Comparison of ENCODE assay signal across 8 cellular contexts in the genomic region with DNA sequence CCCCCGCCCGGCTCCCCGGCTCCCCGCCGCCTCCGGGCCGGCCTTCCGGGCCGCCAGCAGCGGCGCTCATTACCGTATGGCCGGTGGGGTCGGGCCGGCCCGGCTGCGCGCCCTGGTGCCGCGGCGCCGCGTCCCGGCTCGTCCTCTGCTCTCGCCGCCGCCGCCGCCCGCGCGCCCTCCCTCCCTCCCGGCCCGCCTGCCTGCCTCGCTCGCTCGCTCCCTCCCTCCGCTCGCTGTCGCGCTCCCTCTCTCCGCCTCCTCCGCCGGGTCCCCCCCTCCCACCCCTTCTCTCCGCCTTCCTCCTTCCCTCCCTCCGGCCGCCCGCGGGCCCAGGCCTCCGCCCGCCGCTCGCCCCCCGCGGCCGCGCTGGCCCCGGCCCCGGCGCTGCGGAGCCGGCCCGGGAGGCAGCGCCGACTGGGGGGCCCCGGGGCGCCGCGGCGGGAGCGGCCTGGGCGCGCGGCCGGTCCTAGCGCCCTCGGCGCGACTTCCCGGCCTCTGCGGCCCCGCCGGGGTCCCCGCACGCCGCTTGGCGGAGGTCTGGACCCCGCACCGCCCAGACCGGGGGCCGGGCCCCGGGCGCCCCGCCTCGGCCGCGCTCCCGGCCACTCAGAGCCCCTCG. TPM values are rescaled to one million over a fixed set of nuclear protein-coding genes. Genes with fewer than 3 reads are reported as not detected.
DNase-seq lines count a peak whose midpoint lies in the region; ATAC-seq, FAIRE-seq and TF ChIP-seq lines count a peak whose summit lies in the region.

A gene (minus strand): TSS at position 173 of the 619 bp plus-strand sequence. CDS start 27,941 bp downstream, outside the sequence.

- H3K36me3 Mint-ChIP-seq in activated CD8-positive, alpha-beta T cell treated with anti-CD3 and anti-CD28 coated beads, Interleukin-2, amount 10 ng/mL, durations not matched to agents 7 days and 5 days (ENCODE audit: low read depth), result peaks cover 9% of the 10 kb centered on the region
- peaks cover 4% of the 10 kb centered on the region for H3K36me3 Mint-ChIP-seq in effector memory CD8-positive, alpha-beta T cell (ENCODE audit: insufficient read depth)

- CTCF ChIA-PET in A549 (lab: Yijun Ruan, JAX), result interaction anchor here (0.7 to 4.6 kb wide), 12 partner anchors 7 to 358 kb away, joined by 3 to 49 read pairs (median 6); no protein-coding TSS in a partner anchor
- CTCF ChIA-PET in activated CD8-positive, alpha-beta T cell treated with anti-CD3 and anti-CD28 coated beads, Interleukin-2, amount 10 ng/mL, durations not matched to agents 7 days and 5 days (lab: Charles Lee), result interaction anchor here (0.7 to 1.8 kb wide), 7 partner anchors 8 to 225 kb away, joined by 3 to 25 read pairs (median 4); no protein-coding TSS in a partner anchor

- H3K27ac Mint-ChIP-seq in activated CD8-positive, alpha-beta T cell treated with anti-CD3 and anti-CD28 coated beads, Interleukin-2, amount 10 ng/mL, durations not matched to agents 7 days and 5 days, result peak within 1 kb of the TSS; percentile 89
- H3K27ac Mint-ChIP-seq in effector memory CD8-positive, alpha-beta T cell, result peak within 1 kb of the TSS in 1 of 2 donors; percentile 38

- no peak for TF ChIP-seq RAD21 in A549 (conservative IDR thresholded peaks at IDR 0.05 in 1 of 2, IDR thresholded peaks at IDR 0.05 in 1 of 2)

- peaks cover 33% of the 10 kb centered on the region for H3K4me1 Mint-ChIP-seq in activated CD8-positive, alpha-beta T cell treated with anti-CD3 and anti-CD28 coated beads, Interleukin-2, amount 10 ng/mL, durations not matched to agents 7 days and 5 days (ENCODE audit: low read depth)
- peaks cover 20 to 34% of the 10 kb centered on the region in 2 donors for H3K4me1 Mint-ChIP-seq in effector memory CD8-positive, alpha-beta T cell (ENCODE audit: low read depth in 2 of 2)

- no CpG with 5 or more reads among the region's 100 CpGs for WGBS in A549 (ENCODE audit: missing lambda C conversion rate)

- H3K4me3 ChIP-seq in A549, result peak within 1 kb of the TSS; percentile 70

- TF ChIP-seq CTCF in A549 (IDR thresholded peaks at IDR 0.05), result no peak; the same call in 2 of the 3 replicates

- peak; percentile 36; the same call in 1 of the 2 replicates for TF ChIP-seq POLR2A in A549 (IDR thresholded peaks at IDR 0.05; ENCODE audit: low read length)

- H3K4me2 ChIP-seq in A549, result peak within 1 kb of the TSS; percentile 90

- peak; percentile 7 to 59; a peak in 5 of 6 replicates for ATAC-seq in A549
- peak; percentile 27 for ATAC-seq in HG02981 (IDR thresholded peaks at IDR 0.05; ENCODE audit: unreplicated experiment)
- peak; percentile 44 for ATAC-seq in activated CD8-positive, alpha-beta T cell treated with anti-CD3 and anti-CD28 coated beads, Interleukin-2, amount 10 ng/mL, durations not matched to agents 7 days and 5 days
- ATAC-seq in effector memory CD8-positive, alpha-beta T cell (replicated peaks), result peak; percentile 51

- no peaks in the 10 kb centered on the region for H3K9me3 Mint-ChIP-seq in activated CD8-positive, alpha-beta T cell treated with anti-CD3 and anti-CD28 coated beads, Interleukin-2, amount 10 ng/mL, durations not matched to agents 7 days and 5 days (ENCODE audit: insufficient read depth)
- no peaks in the 10 kb centered on the region for H3K9me3 Mint-ChIP-seq in effector memory CD8-positive, alpha-beta T cell

- peak within 1 kb of the TSS; percentile 79 for H3K4me3 Mint-ChIP-seq in activated CD8-positive, alpha-beta T cell treated with anti-CD3 and anti-CD28 coated beads, Interleukin-2, amount 10 ng/mL, durations not matched to agents 7 days and 5 days
- H3K4me3 Mint-ChIP-seq in effector memory CD8-positive, alpha-beta T cell, result peak within 1 kb of the TSS; percentile 79 to 81

- POLR2A ChIA-PET in A549 (lab: Yijun Ruan, JAX), result interaction anchor here (0.9 kb wide), 1 partner anchor 20 kb away, joined by 3 read pairs; no protein-coding TSS in a partner anchor
- POLR2A ChIA-PET in activated CD8-positive, alpha-beta T cell treated with anti-CD3 and anti-CD28 coated beads, Interleukin-2, amount 10 ng/mL, durations not matched to agents 7 days and 5 days (lab: Charles Lee), result interaction anchor here (0.9 to 1.7 kb wide), 3 partner anchors 20 to 34 kb away, joined by 4 to 14 read pairs (median 4); no protein-coding TSS in a partner anchor

- peaks cover 9% of the 10 kb centered on the region for H3K4me1 ChIP-seq in A549

- DNase-seq in A549 (ENCODE audit: low read depth in 1 of 2, low spot score in 1 of 2), result peak in 1 of 2 experiments; percentile 59
- peak; percentile 49 for DNase-seq in GM18507 (ENCODE audit: extremely low spot score, insufficient read length, low read depth)
- peak; percentile 49 for DNase-seq in NCI-H226
- peak; percentile 72 for DNase-seq in activated CD8-positive, alpha-beta T cell treated with anti-CD3 and anti-CD28 coated beads, Interleukin-2, amount 10 ng/mL, durations not matched to agents 7 days and 5 days
- DNase-seq in effector memory CD8-positive, alpha-beta T cell, result peak in 1 of 3 experiments; percentile 23
- DNase-seq in lung microvascular endothelial cell (ENCODE audit: low read depth in 2 of 2), result peak; percentile 38 to 71
- peak; percentile 48 to 55 for DNase-seq in stimulated activated CD8-positive, alpha-beta memory T cell treated with anti-CD3 and anti-CD28 coated beads, Interleukin-15, amount 100 ng/mL, for 48 hours (ENCODE audit: low read depth in 2 of 2)

- peak within 1 kb of the TSS; percentile 90 to 99 for H3K27ac ChIP-seq in A549

- H3K9me3 ChIP-seq in A549, result no peaks in the 10 kb centered on the region

- no peak for TF ChIP-seq EP300 in A549 (IDR thresholded peaks at IDR 0.05)

- no peaks in the 10 kb centered on the region for H3K27me3 Mint-ChIP-seq in activated CD8-positive, alpha-beta T cell treated with anti-CD3 and anti-CD28 coated beads, Interleukin-2, amount 10 ng/mL, durations not matched to agents 7 days and 5 days (ENCODE audit: low read depth)
- no peaks in the 10 kb centered on the region for H3K27me3 Mint-ChIP-seq in effector memory CD8-positive, alpha-beta T cell

- FAIRE-seq in A549 (lab: Jason Lieb, UNC) (no peak), GM18507 (lab: Jason Lieb, UNC) (no peak)

TF ChIP-seq in A549, 52 proteins besides CTCF, POLR2A, EP300 and RAD21:
- no peak for TF ChIP-seq KDM5A (IDR thresholded peaks at IDR 0.05)
- TF ChIP-seq, protein P1, sequence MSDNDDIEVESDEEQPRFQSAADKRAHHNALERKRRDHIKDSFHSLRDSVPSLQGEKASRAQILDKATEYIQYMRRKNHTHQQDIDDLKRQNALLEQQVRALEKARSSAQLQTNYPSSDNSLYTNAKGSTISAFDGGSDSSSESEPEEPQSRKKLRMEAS (IDR thresholded peaks at IDR 0.05), result no peak
- peak in 1 of 2 experiments; percentile 29; a peak in 1 of 5 replicates for TF ChIP-seq JUN (IDR thresholded peaks at IDR 0.05)

RNA-seq across cellular contexts. Expression of the gene that starts here (rescaled TPM):
- polyA plus RNA-seq in A549 (2011; rRNA removed) (4.4 and 5.7 TPM in 2 replicates), A549 (2017; fragmentation: RNase III; extraction: RNeasy Plus Mini Kit Qiagen cat#74134 plus additional on column Dnase treatment) (8.1 to 12.2 TPM (median 11.9 TPM) in 3 replicates)
- 2.3 and 4.0 TPM in 2 replicates for polyA plus RNA-seq in A549 (2012; cell fraction: cytosol; rRNA removed)
- polyA plus RNA-seq in A549 (2012; cell fraction: nucleus; rRNA removed), result 8.3 and 13.3 TPM in 2 replicates
- polyA minus RNA-seq in A549 (2011; rRNA and poly(A)+ RNA removed), result 16.5 and 23.3 TPM in 2 replicates
- total RNA-seq in activated CD8-positive, alpha-beta T cell treated with anti-CD3 and anti-CD28 coated beads, Interleukin-2, amount 10 ng/mL, durations not matched to agents 7 days and 5 days, result 10 to 100 TPM; 76.4 to 79.8 TPM
- total RNA-seq in lung microvascular endothelial cell, result 31.6 and 43.8 TPM in 2 replicates
